24 cellular contexts compared by ENCODE assay signal in the genomic region with DNA sequence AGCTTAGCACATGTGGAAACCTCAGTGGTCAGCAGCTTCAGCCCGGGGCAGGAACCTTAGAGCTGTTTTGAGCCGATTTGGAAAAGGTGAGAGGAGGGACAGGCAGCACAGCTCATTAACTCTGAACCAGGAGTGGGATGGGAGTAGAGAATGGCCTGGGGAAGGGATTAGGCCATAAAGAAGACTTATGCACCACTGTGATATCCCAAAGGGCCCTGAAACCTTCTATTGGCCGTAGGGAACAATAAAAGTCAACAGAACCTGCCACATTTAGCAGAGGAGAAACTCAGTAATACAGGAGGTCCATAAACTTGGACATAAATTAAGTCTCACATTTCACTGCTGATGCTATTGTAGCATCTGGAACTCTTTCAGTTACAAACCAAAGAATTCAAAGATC.
DNase-seq lines count a peak whose midpoint lies in the region; ATAC-seq and TF ChIP-seq lines count a peak whose summit lies in the region.
"Had no signal": no experiment of that assay in that cellular context is flagged by ENCODE, and none has a peak within 500 bp of the region (broad histone marks: within the 10 kb centered on the region; RNA-seq: fewer than 3 reads in every experiment).

No MANE protein-coding gene starts in this region.

- peak; percentile 31 for DNase-seq in EH (ENCODE audit: low read depth)
- DNase-seq in M059J (ENCODE audit: low read depth), result peak; percentile 35
- peak; percentile 48 for DNase-seq in fibroblast of villous mesenchyme (ENCODE audit: low read depth)
- peak; percentile 15 for DNase-seq in renal cortical epithelial cell (ENCODE audit: low read depth)
- no peak for DNase-seq in activated effector memory CD4-positive, alpha-beta T cell treated with Interleukin-2 at 50 U/mL for 16 hours
- no peak for DNase-seq in midbrain (lab: John Stamatoyannopoulos, UW)
- no peak for DNase-seq in right cardiac atrium
- DNase-seq: CD4-positive, alpha-beta T cell; COR-L47; DMS79; Karpas-422; NCI-H1417; NCI-H1694 treated with DMSO at 0.1 percent for 48 hours; NCI-H2081 treated with DMSO at 0.1 percent for 48 hours; NCI-H446 treated with DMSO at 0.1 percent for 48 hours; NCI-H774; NK-92 treated with Interleukin-12 subunit alpha and Interleukin-12 subunit beta, amount 100 ng/mL, for 24 hours; SHP77 treated with DMSO at 0.1 percent for 48 hours had no signal

- no peak overlapping the region for H3K27ac ChIP-seq in right cardiac atrium (ENCODE audit: low read length)
- H3K27ac ChIP-seq: A549, BLaER1, RWPE1, SK-N-MC had no signal

- no peak overlapping the region for H3K4me3 ChIP-seq in fibroblast of villous mesenchyme (ENCODE audit: low read depth, low read length)
- no peak overlapping the region for H3K4me3 ChIP-seq in right cardiac atrium (ENCODE audit: low read length)
- H3K4me3 ChIP-seq: A549, BLaER1, GM23338, SK-N-MC had no signal

- no peaks in the 10 kb centered on the region for H3K9me3 ChIP-seq in right cardiac atrium (ENCODE audit: control insufficient read depth, low read length)
- H3K9me3 ChIP-seq: A549, BLaER1 had no signal

- no peak for ATAC-seq in right cardiac atrium
- ATAC-seq: A549, GM23338, HCT116 had no signal

- intact Hi-C loops in right cardiac atrium (cut with DNase I), result no loop called here

- TF ChIP-seq CTCF in fibroblast of villous mesenchyme (IDR thresholded peaks at IDR 0.05; ENCODE audit: insufficient read depth, low read depth, low read length), result no peak

- no peaks in the 10 kb centered on the region for H3K4me1 ChIP-seq in right cardiac atrium (ENCODE audit: control insufficient read depth, insufficient read depth, low read length)
- H3K4me1 ChIP-seq: A549, BLaER1 had no signal

- 75% methylated on average over 3 of the region's 3 CpGs for WGBS in right cardiac atrium

- no peaks in the 10 kb centered on the region for H3K27me3 ChIP-seq in right cardiac atrium (ENCODE audit: control insufficient read depth, insufficient read depth)
- H3K27me3 ChIP-seq: BLaER1 had no signal

Comparison
In these comparisons a context has a peak if more than half of its experiments do, and no peak if none do; other contexts are left out.
1. DNase-seq: peak in EH (single experiment), M059J (single experiment), fibroblast of villous mesenchyme (single experiment) and renal cortical epithelial cell (single experiment); none in activated effector memory CD4-positive, alpha-beta T cell treated with Interleukin-2 at 50 U/mL for 16 hours (single experiment), midbrain (single experiment) and right cardiac atrium (0 of 3).